In genomic region chr1:229170274-229170673, GRCh38 we compare ENCODE assay signal across 18 cellular contexts.
"Had no signal": no experiment of that assay in that cellular context is flagged by ENCODE, and none has a peak within 500 bp of the region (broad histone marks: within the 10 kb centered on the region; RNA-seq: fewer than 3 reads in every experiment).

No MANE protein-coding gene starts in this region.

- H3K4me3 ChIP-seq: heart left ventricle, right atrium auricular region, suprapubic skin, tibial artery, upper lobe of right lung, vagina had no signal

- H3K36me3 ChIP-seq: heart left ventricle, neutrophil, right atrium auricular region, suprapubic skin, tibial artery, upper lobe of right lung, vagina had no signal

- H3K27ac ChIP-seq: heart left ventricle, neutrophil, right atrium auricular region, suprapubic skin, tibial artery, upper lobe of right lung, vagina had no signal

- ATAC-seq: heart left ventricle, left lobe of liver, upper lobe of right lung had no signal

- DNase-seq: dermis blood vessel endothelial cell; effector CD4-positive, alpha-beta T cell; endodermal cell; foreskin melanocyte; heart left ventricle; hypothalamus; islet precursor cell; mammary epithelial cell; posterior cingulate gyrus; stimulated activated CD4-positive, alpha-beta T cell treated with anti-CD3 and anti-CD28 coated beads, Interleukin-12 subunit alpha, Interleukin-12 subunit beta, amount 100 ng/mL, for 4 hours; stimulated activated naive CD4-positive, alpha-beta T cell treated with Interleukin-2 at 50 U/mL for 16 hours; tibial artery; upper lobe of right lung had no signal

- H3K9me3 ChIP-seq: heart left ventricle, neutrophil, right atrium auricular region, suprapubic skin, tibial artery, upper lobe of right lung, vagina had no signal

- H3K4me1 ChIP-seq: right atrium auricular region, upper lobe of right lung, vagina had no signal

- H3K27me3 ChIP-seq: neutrophil, right atrium auricular region, suprapubic skin, tibial artery, upper lobe of right lung, vagina had no signal
